In genomic region chr5:116421080-116421629, GRCh38 we compare ENCODE assay signal across 21 cellular contexts.
"Had no signal": no experiment of that assay in that cellular context is flagged by ENCODE, and none has a peak within 500 bp of the region (broad histone marks: within the 10 kb centered on the region; RNA-seq: fewer than 3 reads in every experiment).

No MANE protein-coding gene starts in this region.

- H3K9me3 ChIP-seq: gastrocnemius medialis, prostate gland, spleen, tibial artery, upper lobe of left lung, uterus had no signal

- FAIRE-seq: keratinocyte had no signal

- H3K27me3 Mint-ChIP-seq: naive thymus-derived CD4-positive, alpha-beta T cell; stimulated activated memory B cell treated with anti-CD40 and anti-IgM and Interleukin-4, amounts not matched to agents 10 μg/mL and 1 μg/mL and 100 μg/mL, for 72 hours; stimulated activated naive CD8-positive, alpha-beta T cell treated with anti-CD3 and anti-CD28 coated beads, Interleukin-15, Interleukin-2, amounts not matched to agents 100 ng/mL and 50 ng/mL, for 24 hours had no signal

- H3K36me3 ChIP-seq: gastrocnemius medialis, prostate gland, tibial artery, upper lobe of left lung, uterus had no signal

- H3K9ac ChIP-seq: parathyroid adenoma had no signal

- H3K4me3 Mint-ChIP-seq: immature natural killer cell; naive thymus-derived CD4-positive, alpha-beta T cell; nephron progenitor cell; stimulated activated memory B cell treated with anti-CD40 and anti-IgM and Interleukin-4, amounts not matched to agents 10 μg/mL and 1 μg/mL and 100 μg/mL, for 72 hours; stimulated activated naive CD8-positive, alpha-beta T cell treated with anti-CD3 and anti-CD28 coated beads, Interleukin-15, Interleukin-2, amounts not matched to agents 100 ng/mL and 50 ng/mL, for 24 hours had no signal

- H3K27ac ChIP-seq: dorsolateral prefrontal cortex, gastrocnemius medialis, parathyroid adenoma, prostate gland, spleen, tibial artery, upper lobe of left lung had no signal

- H3K9me3 Mint-ChIP-seq: immature natural killer cell; stimulated activated memory B cell treated with anti-CD40 and anti-IgM and Interleukin-4, amounts not matched to agents 10 μg/mL and 1 μg/mL and 100 μg/mL, for 72 hours had no signal

- H3K4me1 Mint-ChIP-seq: immature natural killer cell; stimulated activated memory B cell treated with anti-CD40 and anti-IgM and Interleukin-4, amounts not matched to agents 10 μg/mL and 1 μg/mL and 100 μg/mL, for 72 hours had no signal

- DNase-seq: cortex of kidney; dorsolateral prefrontal cortex; effector CD8-positive, alpha-beta T cell; gastrocnemius medialis; immature natural killer cell; naive thymus-derived CD4-positive, alpha-beta T cell; nephron progenitor cell; spleen; stimulated activated CD4-positive, alpha-beta T cell treated with anti-CD3 and anti-CD28 coated beads, Interleukin-15, amount 100 ng/mL, for 24 hours; stimulated activated CD4-positive, alpha-beta T cell treated with anti-CD3 and anti-CD28 coated beads, Interleukin-1b, Interleukin-23, amount 100 ng/mL, for 48 hours; stimulated activated CD4-positive, alpha-beta T cell treated with anti-CD3 and anti-CD28 coated beads, Interleukin-4, amount 100 ng/mL, for 24 hours; tibial artery; upper lobe of left lung had no signal

- H2AFZ ChIP-seq: parathyroid adenoma had no signal

- H3K27me3 ChIP-seq: dorsolateral prefrontal cortex, gastrocnemius medialis, spleen, tibial artery, upper lobe of left lung, uterus had no signal

- H3K4me1 ChIP-seq: gastrocnemius medialis, parathyroid adenoma, spleen, tibial artery had no signal

- ATAC-seq: esophagus mucosa; naive thymus-derived CD4-positive, alpha-beta T cell; sciatic nerve; stimulated activated memory B cell treated with anti-CD40 and anti-IgM and Interleukin-4, amounts not matched to agents 10 μg/mL and 1 μg/mL and 100 μg/mL, for 72 hours had no signal

- H3K79me2 ChIP-seq: parathyroid adenoma had no signal

- H3K27ac Mint-ChIP-seq: immature natural killer cell; naive thymus-derived CD4-positive, alpha-beta T cell; nephron progenitor cell; stimulated activated memory B cell treated with anti-CD40 and anti-IgM and Interleukin-4, amounts not matched to agents 10 μg/mL and 1 μg/mL and 100 μg/mL, for 72 hours; stimulated activated naive CD8-positive, alpha-beta T cell treated with anti-CD3 and anti-CD28 coated beads, Interleukin-15, Interleukin-2, amounts not matched to agents 100 ng/mL and 50 ng/mL, for 24 hours had no signal

- H3K4me3 ChIP-seq: dorsolateral prefrontal cortex, gastrocnemius medialis, prostate gland, spleen, tibial artery, upper lobe of left lung, uterus had no signal
